Comparison of ENCODE assay signal across 11 cellular contexts in genomic region chr17:75664099-75664549, GRCh38. TPM values are rescaled to one million over a fixed set of nuclear protein-coding genes. Genes with fewer than 3 reads are reported as not detected.
DNase-seq lines count a peak whose midpoint lies in the region; ATAC-seq, FAIRE-seq and TF ChIP-seq lines count a peak whose summit lies in the region.
"Had no signal": no experiment of that assay in that cellular context is flagged by ENCODE, and none has a peak within 500 bp of the region (broad histone marks: within the 10 kb centered on the region; RNA-seq: fewer than 3 reads in every experiment).

No MANE protein-coding gene starts in this region.

- no peak overlapping the region for H3K27ac ChIP-seq in suprapubic skin
- H3K27ac ChIP-seq in kidney (ENCODE audit: low read depth in 2 of 2, low read length in 2 of 2), result no peak overlapping the region

- no peaks in the 10 kb centered on the region for H3K27me3 ChIP-seq in suprapubic skin

- no peak overlapping the region for H3K9ac ChIP-seq in kidney (ENCODE audit: low read length in 2 of 2)

- WGBS in suprapubic skin, result 86% methylated on average over 3 of the region's 3 CpGs

- H3K36me3 ChIP-seq in suprapubic skin (peaks cover 41% of the 10 kb centered on the region), kidney (ENCODE audit: control insufficient read depth in 1 of 2, insufficient read depth in 2 of 2, low read length in 2 of 2) (peaks cover 24 to 31% of the 10 kb centered on the region in 2 donors)

- no peak for TF ChIP-seq CTCF in suprapubic skin (IDR thresholded peaks at IDR 0.05)
- no peak for TF ChIP-seq CTCF in kidney (IDR thresholded peaks at IDR 0.05; ENCODE audit: borderline replicate concordance, extremely low read depth, insufficient read depth)

- H3K4me3 ChIP-seq in suprapubic skin (no peak overlapping the region), kidney (ENCODE audit: low read length in 2 of 2) (no peak overlapping the region)

- H3K9me3 ChIP-seq in suprapubic skin (no peaks in the 10 kb centered on the region), kidney (ENCODE audit: control insufficient read depth in 1 of 2, low read length in 2 of 2) (no peaks in the 10 kb centered on the region)

- intact Hi-C loops in kidney (cut with DNase I), result no loop called here

- peaks cover 23% of the 10 kb centered on the region for H3K4me1 ChIP-seq in suprapubic skin
- peaks cover 8 to 15% of the 10 kb centered on the region in 2 donors for H3K4me1 ChIP-seq in kidney (ENCODE audit: control insufficient read depth in 1 of 2, insufficient read depth in 1 of 2, low read depth in 1 of 2, low read length in 2 of 2)

- no peak for TF ChIP-seq POLR2A in GM12891 (IDR thresholded peaks at IDR 0.05; ENCODE audit: low read depth, low read length)
- no peak for TF ChIP-seq POLR2A in suprapubic skin (IDR thresholded peaks at IDR 0.05)

- DNase-seq in GM12891 (ENCODE audit: insufficient read length, low spot score) (no peak), MV-4-11 (lab: John Stamatoyannopoulos, UW) (peak; percentile 17), SW480 (ENCODE audit: low spot score) (no peak), suprapubic skin (ENCODE audit: low spot score in 2 of 2) (no peak), HTR-8/SVneo (ENCODE audit: insufficient read length, low spot score) (no peak), kidney (no peak)
- DNase-seq: activated naive CD4-positive, alpha-beta T cell treated with anti-CD3 and anti-CD28 coated beads for 36 hours; naive thymus-derived CD4-positive, alpha-beta T cell had no signal

- FAIRE-seq in GM12891 (lab: Jason Lieb, UNC), result peak; percentile 75
- no peak for FAIRE-seq in HTR-8/SVneo (lab: Jason Lieb, UNC)
- no peak for FAIRE-seq in kidney (lab: Jason Lieb, UNC)
- FAIRE-seq: HepG2 had no signal

- ATAC-seq in GM19463 (IDR thresholded peaks at IDR 0.05; ENCODE audit: unreplicated experiment), result peak; percentile 67
- peak; percentile 60 for ATAC-seq in HG02973 (IDR thresholded peaks at IDR 0.05; ENCODE audit: unreplicated experiment)
- ATAC-seq: HepG2; naive thymus-derived CD4-positive, alpha-beta T cell had no signal

- no peak for TF ChIP-seq EP300 in suprapubic skin (IDR thresholded peaks at IDR 0.05)

TF ChIP-seq in GM12891, 5 proteins besides CTCF, POLR2A, EP300 and RAD21:
- TF ChIP-seq PAX5 (IDR thresholded peaks at IDR 0.05; ENCODE audit: insufficient read depth, low read length, severe bottlenecking) (peak; percentile 27), POU2F2 (IDR thresholded peaks at IDR 0.05; ENCODE audit: low read depth, low read length) (no peak), POLR2AphosphoS5 (IDR thresholded peaks at IDR 0.05; ENCODE audit: low read depth, low read length) (no peak), TAF1 (IDR thresholded peaks at IDR 0.05; ENCODE audit: low read depth, low read length) (no peak), SPI1 (IDR thresholded peaks at IDR 0.05; ENCODE audit: low read depth, low read length) (peak; percentile 98)

RNA-seq across cellular contexts. Expression of gene RECQL5, which starts 2.8 kb away (rescaled TPM):
- 20.1 TPM for polyA plus RNA-seq in GM12891 (2012; ENCODE audit: low read depth, missing spikeins)
- total RNA-seq in suprapubic skin (100 to 1,000 TPM in 1 of 4 donors, 10 to 100 TPM in 3; 35.3 to 129 (median 63.6) TPM), kidney (51.6 TPM)
- polyA plus RNA-seq in kidney (ENCODE audit: insufficient read depth, low read depth, low replicate concordance), result 40.0 TPM

RNA-seq across cellular contexts. Expression of gene SAP30BP, which starts 3.0 kb away (rescaled TPM):
- polyA plus RNA-seq in GM12891 (2012; ENCODE audit: low read depth, missing spikeins), result 58.8 TPM
- total RNA-seq in suprapubic skin (100 to 1,000 TPM in 1 of 4 donors, 10 to 100 TPM in 3; 67.0 to 104 (median 86.3) TPM), kidney (95.1 TPM)
- 62.9 TPM for polyA plus RNA-seq in kidney (ENCODE audit: insufficient read depth, low read depth, low replicate concordance)

RNA-seq across cellular contexts. Expression of gene SMIM5, which starts 30.9 kb away (rescaled TPM):
- 0.15 TPM for polyA plus RNA-seq in GM12891 (2012; ENCODE audit: low read depth, missing spikeins)
- total RNA-seq in suprapubic skin (10 to 100 TPM in 2 of 4 donors, 1 to 10 TPM in 2; 1.7 to 11.8 (median 8.6) TPM), kidney (8.0 TPM)
- polyA plus RNA-seq in kidney (ENCODE audit: insufficient read depth, low read depth, low replicate concordance), result 63.0 TPM
- total RNA-seq: activated naive CD4-positive, alpha-beta T cell treated with anti-CD3 and anti-CD28 coated beads for 36 hours; HepG2 had no signal
- polyA plus RNA-seq: HepG2 had no signal

RNA-seq across cellular contexts. Expression of gene ITGB4, which starts 57.1 kb away (rescaled TPM):
- polyA plus RNA-seq in GM12891 (2012; ENCODE audit: low read depth, missing spikeins), result 1.2 TPM
- total RNA-seq in suprapubic skin (100 to 1,000 TPM; 382 to 583 (median 474) TPM), kidney (149 TPM)
- 15.7 TPM for polyA plus RNA-seq in kidney (ENCODE audit: insufficient read depth, low read depth, low replicate concordance)
